In genomic region chr9:72149231-72149975, GRCh38 we compare ENCODE assay signal across 1 cellular context.
TF ChIP-seq lines count a peak whose summit lies in the region.

Gene GDA, plus strand, starts transcription at chr9:72149440. Its CDS starts 120 bp downstream, at chr9:72149560.

TF ChIP-seq in WTC11, 78 proteins besides CTCF, POLR2A, EP300 and RAD21 (continued from another document and continues in another):
- TF ChIP-seq E2F5 (CRISPR knock-in tag; IDR thresholded peaks at IDR 0.05) (peak; percentile 85), ZBTB43 (CRISPR knock-in tag; IDR thresholded peaks at IDR 0.05) (peak; percentile 55; the same call in 1 of the 2 replicates), PRRX2 (CRISPR knock-in tag; IDR thresholded peaks at IDR 0.05) (no peak), MXD4 (CRISPR knock-in tag; IDR thresholded peaks at IDR 0.05; ENCODE audit: borderline replicate concordance) (no peak), JAZF1 (CRISPR knock-in tag; IDR thresholded peaks at IDR 0.05) (no peak), SMAD4 (CRISPR knock-in tag; IDR thresholded peaks at IDR 0.05) (no peak), CREB1 (CRISPR knock-in tag; IDR thresholded peaks at IDR 0.05) (peak; percentile 86; the same call in 1 of the 2 replicates), GABPB1 (CRISPR knock-in tag; IDR thresholded peaks at IDR 0.05) (no peak), FOXK1 (CRISPR knock-in tag; IDR thresholded peaks at IDR 0.05) (peak; percentile 85), FOXJ3 (CRISPR knock-in tag; IDR thresholded peaks at IDR 0.05; ENCODE audit: borderline replicate concordance) (no peak), ATF1 (CRISPR knock-in tag; IDR thresholded peaks at IDR 0.05) (no peak), CBFB (CRISPR knock-in tag; IDR thresholded peaks at IDR 0.05; ENCODE audit: low read depth) (no peak), FOXP4 (CRISPR knock-in tag; IDR thresholded peaks at IDR 0.05) (peak; percentile 96; the same call in 1 of the 2 replicates), ZNF423 (CRISPR knock-in tag; IDR thresholded peaks at IDR 0.05) (no peak), ZMAT4 (CRISPR knock-in tag; IDR thresholded peaks at IDR 0.05) (no peak), USF1 (CRISPR knock-in tag; IDR thresholded peaks at IDR 0.05) (peak; percentile 51; the same call in 1 of the 2 replicates), EMX1 (CRISPR knock-in tag; IDR thresholded peaks at IDR 0.05) (no peak), TCF7 (CRISPR knock-in tag; IDR thresholded peaks at IDR 0.05; ENCODE audit: low read depth) (no peak), USF2 (CRISPR knock-in tag; IDR thresholded peaks at IDR 0.05) (no peak; the same call in 1 of the 2 replicates), ATF2 (CRISPR knock-in tag; IDR thresholded peaks at IDR 0.05; ENCODE audit: borderline replicate concordance, low read depth) (no peak), ZNF138 (CRISPR knock-in tag; conservative IDR thresholded peaks at IDR 0.05) (peak; percentile 86; the same call in 1 of the 2 replicates), ESRRA (CRISPR knock-in tag; IDR thresholded peaks at IDR 0.05; ENCODE audit: borderline replicate concordance) (peak; percentile 89), NFE2L1 (CRISPR knock-in tag; IDR thresholded peaks at IDR 0.05) (peak; percentile 91), ERG (CRISPR knock-in tag; IDR thresholded peaks at IDR 0.05) (no peak), NR2C2 (CRISPR knock-in tag; IDR thresholded peaks at IDR 0.05) (peak; percentile 63; the same call in 1 of the 2 replicates), ZNF425 (CRISPR knock-in tag; conservative IDR thresholded peaks at IDR 0.05) (no peak), HMGXB4 (CRISPR knock-in tag; IDR thresholded peaks at IDR 0.05) (peak; percentile 92), AFF4 (CRISPR knock-in tag; IDR thresholded peaks at IDR 0.05; ENCODE audit: borderline replicate concordance) (0 out of 2 replicates have a peak, but pooled peaks have one; percentile 65), ZNF263 (CRISPR knock-in tag; IDR thresholded peaks at IDR 0.05; ENCODE audit: low read depth) (0 out of 2 replicates have a peak, but pooled peaks have one; percentile 25), GRHL2 (CRISPR knock-in tag; IDR thresholded peaks at IDR 0.05; ENCODE audit: insufficient replicate concordance, severe bottlenecking) (no peak), ZNF396 (CRISPR knock-in tag; IDR thresholded peaks at IDR 0.05; ENCODE audit: borderline replicate concordance) (no peak), ZNF317 (CRISPR knock-in tag; IDR thresholded peaks at IDR 0.05; ENCODE audit: borderline replicate concordance, low read depth) (no peak), JUN (CRISPR knock-in tag; IDR thresholded peaks at IDR 0.05) (no peak), SP1 (CRISPR knock-in tag; conservative IDR thresholded peaks at IDR 0.05) (peak; percentile 56; the same call in 1 of the 2 replicates), SMAD3 (CRISPR knock-in tag; IDR thresholded peaks at IDR 0.05; ENCODE audit: borderline replicate concordance) (peak; percentile 80), AR (CRISPR knock-in tag; IDR thresholded peaks at IDR 0.05) (no peak), ELF4 (CRISPR knock-in tag; IDR thresholded peaks at IDR 0.05; ENCODE audit: low read depth) (no peak)
